Comparison of ENCODE assay signal across 8 cellular contexts in the genomic region with DNA sequence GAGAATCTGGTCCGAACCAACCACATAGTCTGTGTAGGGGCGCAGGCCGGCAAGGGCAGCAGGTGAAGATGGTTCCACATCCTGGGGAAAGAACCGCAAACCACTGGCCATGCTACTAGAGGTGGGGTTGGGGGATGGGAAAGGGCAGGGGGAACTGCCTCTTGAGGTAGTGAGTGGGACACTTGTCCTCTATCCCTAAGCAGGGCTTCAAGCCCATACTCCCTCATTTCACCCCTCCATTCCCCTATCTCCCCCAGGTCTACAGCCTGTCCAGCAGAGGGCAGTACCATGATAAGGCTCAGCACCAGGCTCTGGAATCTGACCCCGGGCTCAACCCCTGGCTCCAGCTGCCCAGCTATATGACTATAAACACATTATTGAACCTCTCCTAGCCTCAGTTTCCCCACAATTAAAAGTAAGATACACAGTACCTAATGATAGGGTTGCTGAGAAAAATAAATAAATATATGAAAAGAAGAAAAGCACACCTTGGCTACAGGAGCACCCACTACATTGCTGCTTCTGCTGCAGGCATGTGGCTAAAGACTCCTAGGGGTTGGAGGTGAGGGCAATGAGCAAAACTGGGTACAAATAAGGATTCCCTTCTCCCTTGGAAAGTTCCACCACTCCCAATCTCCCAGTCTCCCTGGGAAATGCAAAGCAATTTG. TPM values are rescaled to one million over a fixed set of nuclear protein-coding genes. Genes with fewer than 3 reads are reported as not detected.
DNase-seq lines count a peak whose midpoint lies in the region; ATAC-seq, FAIRE-seq and TF ChIP-seq lines count a peak whose summit lies in the region.

No MANE protein-coding gene starts in this region.

- H3K4me3 ChIP-seq in cardiac fibroblast (replicated peaks in 1 of 2; ENCODE audit: low read depth in 2 of 2, low read length in 2 of 2) (no peak overlapping the region), upper lobe of left lung (no peak overlapping the region)

- peak; percentile 80 for DNase-seq in AG20443 (ENCODE audit: low spot score)
- DNase-seq in GM18507 (ENCODE audit: extremely low spot score, insufficient read length, low read depth), result peak; percentile 66
- DNase-seq in T-helper 1 cell, result peak in 4 of 5 donors; percentile 29 to 51 (median 35)
- peak; percentile 51 to 57 for DNase-seq in cardiac fibroblast (ENCODE audit: low read depth in 2 of 2)
- peak; percentile 27 for DNase-seq in medulla oblongata (ENCODE audit: extremely low spot score)
- DNase-seq in upper lobe of left lung, result no peak
- DNase-seq in islet precursor cell, result no peak

- no peak overlapping the region for H3K27ac ChIP-seq in upper lobe of left lung

- TF ChIP-seq CTCF in cardiac fibroblast (IDR thresholded peaks at IDR 0.05; ENCODE audit: low read depth, low read length), result peak; percentile 71
- TF ChIP-seq CTCF in upper lobe of left lung (IDR thresholded peaks at IDR 0.05), result peak; percentile 40 to 57 (median 48)

- no peaks in the 10 kb centered on the region for H3K9me3 ChIP-seq in upper lobe of left lung

- ATAC-seq in HG03520 (IDR thresholded peaks at IDR 0.05; ENCODE audit: unreplicated experiment) (peak; percentile 57), upper lobe of left lung (ENCODE audit: low FRiP score in 2 of 2) (peak; percentile 55 to 62)

- no peaks in the 10 kb centered on the region for H3K27me3 ChIP-seq in upper lobe of left lung

- no peak for TF ChIP-seq POLR2A in upper lobe of left lung (IDR thresholded peaks at IDR 0.05)

- FAIRE-seq in GM18507 (lab: Jason Lieb, UNC), result peak; percentile 53

- H3K36me3 ChIP-seq in upper lobe of left lung, result peaks cover 15 to 61% (median 46%) of the 10 kb centered on the region in 4 donors

- no peak for TF ChIP-seq EP300 in upper lobe of left lung (IDR thresholded peaks at IDR 0.05)

- peaks cover 31 to 39% (median 35%) of the 10 kb centered on the region in 4 donors for H3K4me1 ChIP-seq in upper lobe of left lung

- 76 to 78% methylated on average over 5 of the region's 5 CpGs for WGBS in upper lobe of left lung, 2 donors

RNA-seq across cellular contexts. Expression of a gene that starts 6.3 kb away (rescaled TPM):
- total RNA-seq in upper lobe of left lung, result 10 to 100 TPM; 71.1 to 99.5 (median 79.8) TPM

RNA-seq across cellular contexts. Expression of a gene that starts 6.3 kb away (rescaled TPM):
- total RNA-seq in upper lobe of left lung, result 10 to 100 TPM in 4 of 6 donors, 1 to 10 TPM in 2; 7.4 to 52.4 (median 14.3) TPM

RNA-seq across cellular contexts. Expression of a gene that starts 49.3 kb away (rescaled TPM):
- total RNA-seq in upper lobe of left lung, result 10 to 100 TPM in 5 of 6 donors, 1 to 10 TPM in 1; 9.7 to 30.2 (median 25.5) TPM

RNA-seq across cellular contexts. Expression of a gene that starts 49.4 kb away (rescaled TPM):
- 1 to 10 TPM in 1 of 6 donors, under 1 TPM in 4, not detected in 1; 0.09 to 1.0 (median 0.10) TPM for total RNA-seq in upper lobe of left lung

RNA-seq across cellular contexts. Expression of a gene that starts 52.2 kb away (rescaled TPM):
- 100 to 1,000 TPM in 1 of 6 donors, 10 to 100 TPM in 5; 32.5 to 128 (median 82.4) TPM for total RNA-seq in upper lobe of left lung

Comparison
In these comparisons a context has a peak if more than half of its experiments do, and no peak if none do; other contexts are left out.
1. DNase-seq: peak in AG20443 (single experiment), GM18507 (single experiment), T-helper 1 cell (4 of 5), cardiac fibroblast (2 of 2) and medulla oblongata (single experiment); none in upper lobe of left lung (0 of 2) and islet precursor cell (single experiment).